Comparison of ENCODE assay signal across 10 cellular contexts in genomic region chr1:184860985-184861754, GRCh38.
DNase-seq lines count a peak whose midpoint lies in the region; ATAC-seq, FAIRE-seq and TF ChIP-seq lines count a peak whose summit lies in the region.
"Had no signal": no experiment of that assay in that cellular context is flagged by ENCODE, and none has a peak within 500 bp of the region (broad histone marks: within the 10 kb centered on the region; RNA-seq: fewer than 3 reads in every experiment).

No MANE protein-coding gene starts in this region.

- DNase-seq in GM12891 (ENCODE audit: insufficient read length, low spot score) = no peak
- DNase-seq in effector memory CD8-positive, alpha-beta T cell = no peak
- DNase-seq in NK-92 treated with Interleukin-12 subunit alpha and Interleukin-12 subunit beta, amount 100 ng/mL, for 24 hours (lab: John Stamatoyannopoulos, UW) = no peak
- DNase-seq in effector memory CD4-positive, alpha-beta T cell = no peak
- DNase-seq in CD4-positive, alpha-beta T cell = no peak
- DNase-seq in activated naive CD4-positive, alpha-beta T cell treated with anti-CD3 and anti-CD28 coated beads, Interleukin-2, amount 50 U/mL, for 16 hours = no peak
- DNase-seq: H7 had no signal

- H3K27me3 ChIP-seq in effector memory CD4-positive, alpha-beta T cell (replicated peaks; ENCODE audit: control insufficient read depth, insufficient read depth, low read length, poor library complexity, severe bottlenecking) = no peaks in the 10 kb centered on the region
- H3K27me3 ChIP-seq in CD4-positive, alpha-beta T cell (ENCODE audit: control insufficient read depth, insufficient read depth, low read length) = no peaks in the 10 kb centered on the region

- peak; percentile 68 for ATAC-seq in GM21381 (IDR thresholded peaks at IDR 0.05; ENCODE audit: unreplicated experiment)
- peak; percentile 50 for ATAC-seq in HG03378 (IDR thresholded peaks at IDR 0.05; ENCODE audit: unreplicated experiment)
- ATAC-seq in effector memory CD8-positive, alpha-beta T cell (replicated peaks) = no peak
- no peak for ATAC-seq in CD4-positive, alpha-beta T cell (ENCODE audit: poor library complexity)

- intact Hi-C loops in CD4-positive, alpha-beta T cell (cut with DNase I, micrococcal nuclease) = no loop called here

- H3K4me3 Mint-ChIP-seq in effector memory CD8-positive, alpha-beta T cell = no peak overlapping the region
- no peak overlapping the region for H3K4me3 Mint-ChIP-seq in CD4-positive, alpha-beta T cell
- H3K4me3 Mint-ChIP-seq: mesothelial cell of epicardium had no signal

- peaks cover 13 to 30% of the 10 kb centered on the region in 2 donors for H3K4me1 Mint-ChIP-seq in effector memory CD8-positive, alpha-beta T cell (ENCODE audit: low read depth in 2 of 2)
- peaks cover 6% of the 10 kb centered on the region for H3K4me1 Mint-ChIP-seq in CD4-positive, alpha-beta T cell (ENCODE audit: low read depth)
- H3K4me1 Mint-ChIP-seq: mesothelial cell of epicardium had no signal

- H3K36me3 ChIP-seq in effector memory CD4-positive, alpha-beta T cell (ENCODE audit: control insufficient read depth, insufficient read depth, low read length) = no peaks in the 10 kb centered on the region

- H3K27me3 Mint-ChIP-seq in effector memory CD8-positive, alpha-beta T cell = no peaks in the 10 kb centered on the region
- H3K27me3 Mint-ChIP-seq in CD4-positive, alpha-beta T cell = no peaks in the 10 kb centered on the region

- no peak for TF ChIP-seq CTCF in CD4-positive, alpha-beta T cell (IDR thresholded peaks at IDR 0.05)

- peak overlapping the region; percentile 79 to 85 for H3K27ac Mint-ChIP-seq in effector memory CD8-positive, alpha-beta T cell
- no peak overlapping the region for H3K27ac Mint-ChIP-seq in CD4-positive, alpha-beta T cell
- H3K27ac Mint-ChIP-seq: mesothelial cell of epicardium had no signal

- CTCF ChIA-PET in CD4-positive, alpha-beta T cell (lab: Charles Lee) = no interaction called here

- FAIRE-seq in GM12891 (lab: Jason Lieb, UNC) = peak; percentile 90

- peaks cover 5% of the 10 kb centered on the region for H3K36me3 Mint-ChIP-seq in effector memory CD8-positive, alpha-beta T cell (ENCODE audit: insufficient read depth)
- H3K36me3 Mint-ChIP-seq in CD4-positive, alpha-beta T cell (ENCODE audit: low read depth) = no peaks in the 10 kb centered on the region
- H3K36me3 Mint-ChIP-seq: mesothelial cell of epicardium had no signal

- H3K9me3 ChIP-seq in effector memory CD4-positive, alpha-beta T cell (ENCODE audit: control insufficient read depth, low read length) = no peaks in the 10 kb centered on the region
- no peaks in the 10 kb centered on the region for H3K9me3 ChIP-seq in CD4-positive, alpha-beta T cell (ENCODE audit: control insufficient read depth, low read length)

- H3K27ac ChIP-seq in effector memory CD4-positive, alpha-beta T cell (ENCODE audit: insufficient read depth, low read length, poor library complexity, severe bottlenecking) = no peak overlapping the region
- no peak overlapping the region for H3K27ac ChIP-seq in CD4-positive, alpha-beta T cell (ENCODE audit: low read depth, low read length)

- TF ChIP-seq POLR2A in GM12891 (IDR thresholded peaks at IDR 0.05; ENCODE audit: low read depth, low read length) = no peak

- no peaks in the 10 kb centered on the region for H3K4me1 ChIP-seq in effector memory CD4-positive, alpha-beta T cell (ENCODE audit: control insufficient read depth, insufficient read depth, low read length, poor library complexity, severe bottlenecking)

- POLR2A ChIA-PET in CD4-positive, alpha-beta T cell (lab: Charles Lee) = no interaction called here

- no peaks in the 10 kb centered on the region for H3K9me3 Mint-ChIP-seq in effector memory CD8-positive, alpha-beta T cell
- H3K9me3 Mint-ChIP-seq in CD4-positive, alpha-beta T cell = no peaks in the 10 kb centered on the region

- H3K4me3 ChIP-seq in effector memory CD4-positive, alpha-beta T cell (ENCODE audit: insufficient read depth, low read depth, low read length, poor library complexity, severe bottlenecking) = no peak overlapping the region

TF ChIP-seq in GM12891, 5 proteins besides CTCF, POLR2A, EP300 and RAD21:
- TF ChIP-seq SPI1 (IDR thresholded peaks at IDR 0.05; ENCODE audit: low read depth, low read length) (no peak), POU2F2 (IDR thresholded peaks at IDR 0.05; ENCODE audit: low read depth, low read length) (0 out of 2 replicates have a peak, but pooled peaks have one; percentile 15), TAF1 (IDR thresholded peaks at IDR 0.05; ENCODE audit: low read depth, low read length) (no peak), PAX5 (IDR thresholded peaks at IDR 0.05; ENCODE audit: insufficient read depth, low read length, severe bottlenecking) (no peak)

Comparison
In these comparisons a context has a peak if more than half of its experiments do, and no peak if none do; other contexts are left out.
1. ATAC-seq: peak in GM21381 (single experiment) and HG03378 (single experiment); none in effector memory CD8-positive, alpha-beta T cell (single experiment) and CD4-positive, alpha-beta T cell (single experiment).